In the genomic region with DNA sequence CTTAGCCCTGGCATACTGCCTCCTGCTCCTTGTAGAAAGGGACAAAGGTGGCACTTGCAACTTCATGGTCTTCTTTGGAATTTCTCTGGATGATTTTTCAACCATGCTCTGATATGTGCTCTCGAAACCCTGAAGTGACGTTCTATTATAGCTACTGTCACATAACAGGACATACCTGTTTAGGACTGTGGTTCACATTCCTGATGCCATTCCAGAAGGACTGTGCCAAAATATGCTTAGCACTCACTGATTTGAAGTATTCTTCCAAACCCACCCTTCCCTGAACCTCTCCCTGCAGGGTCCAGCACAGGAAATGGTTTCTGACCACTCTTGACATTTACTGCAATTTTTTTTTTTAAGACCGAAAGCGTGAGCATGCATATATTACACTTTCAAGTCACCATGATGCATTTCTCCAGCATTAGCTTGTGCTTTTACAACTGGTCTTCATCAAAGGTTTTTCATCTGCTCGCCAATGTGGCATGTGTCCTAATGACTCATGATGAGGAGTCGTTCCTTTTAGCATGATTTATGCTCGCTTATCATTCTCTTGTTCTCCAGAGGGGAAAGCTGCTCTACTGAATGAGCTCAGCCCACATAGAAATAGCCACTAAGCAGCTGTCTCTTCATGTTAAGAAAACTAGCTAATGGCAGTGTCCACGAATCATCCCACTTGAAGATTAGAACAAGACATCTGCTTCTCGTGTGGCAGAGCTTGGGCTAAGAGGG, we compare ENCODE assay signal across 7 cellular contexts.
DNase-seq lines count a peak whose midpoint lies in the region; ATAC-seq, FAIRE-seq and TF ChIP-seq lines count a peak whose summit lies in the region.

No MANE protein-coding gene starts in this region.

- H3K27ac ChIP-seq in right atrium auricular region = no peak overlapping the region
- H3K27ac ChIP-seq in Karpas-422 (ENCODE audit: low read length) = no peak overlapping the region

- H3K9me3 ChIP-seq in right atrium auricular region (no peaks in the 10 kb centered on the region), Karpas-422 (ENCODE audit: low read length) (peaks cover 5% of the 10 kb centered on the region)

- no peak overlapping the region for H2AFZ ChIP-seq in Karpas-422 (ENCODE audit: low read length)

- no peak for TF ChIP-seq CTCF in right atrium auricular region (IDR thresholded peaks at IDR 0.05)

- H3K4me3 ChIP-seq in right atrium auricular region = no peak overlapping the region
- no peak overlapping the region for H3K4me3 ChIP-seq in Karpas-422 (ENCODE audit: low read length)

- H3K4me1 ChIP-seq in right atrium auricular region = no peaks in the 10 kb centered on the region
- no peaks in the 10 kb centered on the region for H3K4me1 ChIP-seq in Karpas-422 (ENCODE audit: low read length)

- no peaks in the 10 kb centered on the region for H3K79me2 ChIP-seq in Karpas-422 (ENCODE audit: low read length)

- no peaks in the 10 kb centered on the region for H4K20me1 ChIP-seq in Karpas-422 (ENCODE audit: insufficient read depth, low read depth, low read length)

- H3K36me3 ChIP-seq in right atrium auricular region (no peaks in the 10 kb centered on the region), Karpas-422 (ENCODE audit: insufficient read depth, low read length) (no peaks in the 10 kb centered on the region)

- H3K4me2 ChIP-seq in Karpas-422 (ENCODE audit: low read depth, low read length, poor library complexity, severe bottlenecking) = no peak overlapping the region

- ATAC-seq in GM21526 (IDR thresholded peaks at IDR 0.05; ENCODE audit: low FRiP score, unreplicated experiment) = no peak

- no peaks in the 10 kb centered on the region for H3K27me3 ChIP-seq in right atrium auricular region
- no peaks in the 10 kb centered on the region for H3K27me3 ChIP-seq in Karpas-422 (ENCODE audit: low read length)

- FAIRE-seq in urothelium cell line (lab: Jason Lieb, UNC) = no peak

- no peaks in the 10 kb centered on the region for H3K9me2 ChIP-seq in Karpas-422 (replicated peaks; ENCODE audit: insufficient read depth, low read length)

- no peak overlapping the region for H3K9ac ChIP-seq in Karpas-422 (ENCODE audit: low read length)

- DNase-seq in HS-27A (ENCODE audit: low read depth) (peak; percentile 82), astrocyte of the hippocampus (ENCODE audit: low read depth, low spot score) (peak; percentile 94), right atrium auricular region (ENCODE audit: low spot score) (peak; percentile 71), urothelium cell line (ENCODE audit: low spot score) (peak; percentile 69), MV-4-11 (lab: John Stamatoyannopoulos, UW) (no peak), Karpas-422 (no peak)

Comparison
In these comparisons a context has a peak if more than half of its experiments do, and no peak if none do; other contexts are left out.
1. DNase-seq: peak in HS-27A (single experiment), astrocyte of the hippocampus (single experiment), right atrium auricular region (single experiment) and urothelium cell line (single experiment); none in MV-4-11 (single experiment) and Karpas-422 (single experiment).